ENCODE assay signal across 18 cellular contexts in the genomic region with DNA sequence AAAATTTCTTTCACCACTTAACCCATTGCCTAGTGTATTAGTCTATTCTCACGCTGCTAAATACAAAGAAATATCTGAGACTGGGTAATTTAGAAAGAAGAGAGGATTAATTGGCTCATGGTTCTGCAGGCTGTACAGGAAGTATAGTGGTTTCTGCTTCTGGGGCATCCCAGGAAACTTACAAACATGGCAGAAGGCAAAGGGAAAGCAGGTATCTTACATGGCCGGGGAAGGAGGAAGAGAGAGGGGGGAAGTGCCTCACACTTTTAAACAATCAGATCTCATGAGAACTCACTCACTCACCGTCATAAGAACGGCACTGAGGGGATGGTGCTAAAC.
"Had no signal": no experiment of that assay in that cellular context is flagged by ENCODE, and none has a peak within 500 bp of the region (broad histone marks: within the 10 kb centered on the region; RNA-seq: fewer than 3 reads in every experiment).

No MANE protein-coding gene starts in this region.

- H3K9me3 ChIP-seq: ascending aorta, colonic mucosa, left ventricle myocardium inferior had no signal

- H3K4me1 ChIP-seq: ascending aorta had no signal

- H3K27ac ChIP-seq: ascending aorta, cardiac muscle cell, colonic mucosa, left ventricle myocardium inferior, VCaP had no signal

- DNase-seq: activated CD4-positive, alpha-beta T cell treated with anti-CD3 and anti-CD28 coated beads for 1 hour; activated CD4-positive, alpha-beta T cell treated with anti-CD3 and anti-CD28 coated beads, Interleukin-2, amount 50 U/mL, for 4 hours; activated naive CD4-positive, alpha-beta T cell treated with Interleukin-2 at 50 U/mL for 16 hours; activated naive CD8-positive, alpha-beta T cell treated with anti-CD3 and anti-CD28 coated beads, Interleukin-2, amount 50 U/mL, for 24 hours; colonic mucosa; hippocampal formation; left ventricle myocardium inferior; posterior cingulate gyrus; retina; stimulated activated CD4-positive, alpha-beta T cell treated with anti-CD3 and anti-CD28 coated beads, Interleukin-4, amount 100 ng/mL, for 4 hours; stimulated activated CD8-positive, alpha-beta memory T cell treated with anti-CD3 and anti-CD28 coated beads, Interleukin-4, amount 100 ng/mL, for 48 hours; stimulated activated naive CD8-positive, alpha-beta T cell treated with anti-CD3 and anti-CD28 coated beads, Interleukin-15, Interleukin-2, amounts not matched to agents 100 U/mL and 50 U/mL, for 24 hours had no signal

- H3K27me3 ChIP-seq: ascending aorta, cardiac muscle cell, colonic mucosa had no signal

- ATAC-seq: activated naive CD8-positive, alpha-beta T cell treated with anti-CD3 and anti-CD28 coated beads, Interleukin-2, amount 50 U/mL, for 24 hours; activated T-helper 17 cell treated with anti-CD3 and anti-CD28 coated beads, Interleukin-2, amount 50 U/mL, for 72 hours; natural killer cell treated with Interleukin-12 subunit alpha and Interleukin-12 subunit beta and Interleukin-15 and Interleukin-18, amount 100 ng/mL, for 72 hours; stimulated activated naive CD8-positive, alpha-beta T cell treated with anti-CD3 and anti-CD28 coated beads, Interleukin-15, Interleukin-2, amounts not matched to agents 100 U/mL and 50 U/mL, for 24 hours had no signal

- H3K4me3 ChIP-seq: ascending aorta, cardiac muscle cell, colonic mucosa, left ventricle myocardium inferior, skin epidermis had no signal

- H3K36me3 ChIP-seq: ascending aorta, cardiac muscle cell, colonic mucosa, left ventricle myocardium inferior had no signal
